9 cellular contexts compared by ENCODE assay signal in the genomic region with DNA sequence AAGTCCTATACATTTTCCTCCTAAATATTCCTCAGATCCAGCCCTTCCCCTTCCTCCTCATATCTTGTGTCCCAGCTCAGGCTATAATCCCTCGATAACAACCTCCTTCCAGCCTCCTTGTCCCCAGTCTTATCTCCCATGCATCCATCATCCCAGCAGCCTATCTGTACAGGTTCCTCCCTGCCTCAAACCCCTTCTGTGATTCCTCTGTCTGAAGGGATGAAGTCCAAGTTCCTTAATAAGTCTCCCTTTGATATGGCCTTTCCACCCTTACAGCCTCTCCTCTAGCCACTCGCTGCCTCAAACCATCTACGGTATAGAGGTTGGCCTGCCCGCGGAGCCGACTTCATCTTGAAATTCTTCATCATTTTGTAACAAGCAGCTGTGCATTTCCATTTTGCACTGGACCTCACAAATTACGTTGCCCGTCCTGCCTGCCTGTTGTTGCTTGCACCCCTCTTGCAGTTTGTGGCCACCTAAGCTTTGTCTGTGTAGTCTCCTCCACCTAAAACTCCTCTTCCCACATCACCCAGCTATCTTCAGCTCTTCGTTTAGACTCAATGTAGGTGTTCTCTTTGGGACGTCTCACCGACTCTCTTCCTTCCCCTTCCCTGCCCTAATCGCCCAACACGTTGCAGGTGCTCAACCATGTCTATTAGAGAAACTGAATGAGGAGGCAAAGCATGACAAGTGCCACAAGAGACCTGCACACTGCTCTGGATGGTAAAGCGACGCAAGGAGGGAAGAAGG. TPM values are rescaled to one million over a fixed set of nuclear protein-coding genes. Genes with fewer than 3 reads are reported as not detected.
DNase-seq lines count a peak whose midpoint lies in the region; ATAC-seq and TF ChIP-seq lines count a peak whose summit lies in the region.
"Had no signal": no experiment of that assay in that cellular context is flagged by ENCODE, and none has a peak within 500 bp of the region (broad histone marks: within the 10 kb centered on the region; RNA-seq: fewer than 3 reads in every experiment).

No MANE protein-coding gene starts in this region.

- peak overlapping the region; percentile 72 to 97 (median 96) for H3K27ac Mint-ChIP-seq in CD4-positive, alpha-beta memory T cell
- H3K27ac Mint-ChIP-seq in effector memory CD8-positive, alpha-beta T cell: peak overlapping the region; percentile 86 to 96
- no peak overlapping the region for H3K27ac Mint-ChIP-seq in osteocyte (ENCODE audit: unreplicated experiment)

- H3K36me3 Mint-ChIP-seq in CD4-positive, alpha-beta memory T cell: peaks cover 8 to 22% of the 10 kb centered on the region in 2 donors
- H3K36me3 Mint-ChIP-seq in effector memory CD8-positive, alpha-beta T cell (ENCODE audit: insufficient read depth): peaks cover 23% of the 10 kb centered on the region
- peaks cover 9% of the 10 kb centered on the region for H3K36me3 Mint-ChIP-seq in osteocyte (ENCODE audit: unreplicated experiment)

- CTCF ChIA-PET in CD4-positive, alpha-beta memory T cell (lab: Charles Lee; ENCODE audit: partially characterized antibody): interaction anchor here (1.0 to 9.9 kb wide), 24 partner anchors 8 to 154 kb away, joined by 3 to 244 read pairs (median 6); partner anchors contain the start of genes NFE2L1, PNPO, PRR15L and SCRN2

- no peak for ATAC-seq in effector memory CD8-positive, alpha-beta T cell (replicated peaks)
- ATAC-seq in HG02588 (IDR thresholded peaks at IDR 0.05; ENCODE audit: unreplicated experiment) (no peak), HG02973 (IDR thresholded peaks at IDR 0.05; ENCODE audit: unreplicated experiment) (no peak)

- no peaks in the 10 kb centered on the region for H3K9me2 ChIP-seq in OCI-LY1 (ENCODE audit: low read depth, low read length)

- H3K36me3 ChIP-seq in CD4-positive, alpha-beta memory T cell (ENCODE audit: insufficient read depth, low read length): peaks cover 13% of the 10 kb centered on the region
- H3K36me3 ChIP-seq in OCI-LY1 (ENCODE audit: insufficient read depth, low read length): peaks cover 17% of the 10 kb centered on the region; the same call in 1 of the 2 replicates

- intact Hi-C loops in CD4-positive, alpha-beta memory T cell (cut with micrococcal nuclease): loop anchor here (1.0 to 2.0 kb wide), 6 partner anchors 21 to 129 kb away; partner anchors contain the start of genes NFE2L1, PNPO and SCRN2

- peak overlapping the region; percentile 97 to 100 (median 98) for H3K4me3 Mint-ChIP-seq in CD4-positive, alpha-beta memory T cell
- H3K4me3 Mint-ChIP-seq in effector memory CD8-positive, alpha-beta T cell: peak overlapping the region; percentile 95 to 98
- peak overlapping the region; percentile 97 for H3K4me3 Mint-ChIP-seq in osteocyte (ENCODE audit: unreplicated experiment)

- H4K20me1 ChIP-seq in OCI-LY1 (ENCODE audit: insufficient read depth, low read length): no peaks in the 10 kb centered on the region

- H3K4me3 ChIP-seq in CD4-positive, alpha-beta memory T cell (ENCODE audit: low read length in 2 of 2): peak overlapping the region; percentile 89 to 95
- peak overlapping the region; percentile 53 for H3K4me3 ChIP-seq in OCI-LY1 (ENCODE audit: low read depth, low read length, poor library complexity, severe bottlenecking)

- no peaks in the 10 kb centered on the region for H3K79me2 ChIP-seq in OCI-LY1 (ENCODE audit: insufficient read depth, low read length)

- peaks cover 0 to 1% of the 10 kb centered on the region in 2 donors for H3K27me3 Mint-ChIP-seq in CD4-positive, alpha-beta memory T cell
- no peaks in the 10 kb centered on the region for H3K27me3 Mint-ChIP-seq in effector memory CD8-positive, alpha-beta T cell
- no peaks in the 10 kb centered on the region for H3K27me3 Mint-ChIP-seq in osteocyte (ENCODE audit: unreplicated experiment)

- H3K4me2 ChIP-seq in OCI-LY1 (ENCODE audit: low read length): peak overlapping the region; percentile 80

- H3K9me3 Mint-ChIP-seq in CD4-positive, alpha-beta memory T cell: no peaks in the 10 kb centered on the region
- no peaks in the 10 kb centered on the region for H3K9me3 Mint-ChIP-seq in effector memory CD8-positive, alpha-beta T cell
- H3K9me3 Mint-ChIP-seq in osteocyte (ENCODE audit: unreplicated experiment): no peaks in the 10 kb centered on the region

- DNase-seq in CD4-positive, alpha-beta memory T cell: no peak
- no peak for DNase-seq in effector memory CD8-positive, alpha-beta T cell
- DNase-seq in osteocyte (ENCODE audit: extremely low spot score, unreplicated experiment) (no peak), LoVo (ENCODE audit: low spot score) (no peak), activated gamma-delta T cell treated with Interleukin-2 at 50 U/mL for 16 hours (no peak)

- POLR2A ChIA-PET in CD4-positive, alpha-beta memory T cell (lab: Charles Lee; ENCODE audit: partially characterized antibody): interaction anchor here (1.0 to 4.5 kb wide), 20 partner anchors 8 to 640 kb away, joined by 3 to 45 read pairs (median 4); partner anchors contain the start of genes CBX1, KPNB1, NFE2L1 and PNPO

- peaks cover 28% of the 10 kb centered on the region for H3K4me1 ChIP-seq in CD4-positive, alpha-beta memory T cell (ENCODE audit: insufficient read depth, low read length)
- H3K4me1 ChIP-seq in OCI-LY1 (ENCODE audit: insufficient read depth, low read length, severe bottlenecking): peaks cover 23% of the 10 kb centered on the region

- H3K27ac ChIP-seq in CD4-positive, alpha-beta memory T cell (ENCODE audit: low read depth, low read length): peak overlapping the region; percentile 42
- no peak overlapping the region for H3K27ac ChIP-seq in OCI-LY1 (ENCODE audit: low read depth, low read length, poor library complexity, severe bottlenecking)

- peak overlapping the region; percentile 87 for H2AFZ ChIP-seq in OCI-LY1 (ENCODE audit: low read length)

- H3K9me3 ChIP-seq in CD4-positive, alpha-beta memory T cell (ENCODE audit: control insufficient read depth in 1 of 2, low read length in 2 of 2): no peaks in the 10 kb centered on the region
- no peaks in the 10 kb centered on the region for H3K9me3 ChIP-seq in OCI-LY1 (ENCODE audit: low read length)

- TF ChIP-seq CTCF in OCI-LY1 (IDR thresholded peaks at IDR 0.05; ENCODE audit: low read length) (no peak), osteocyte (IDR thresholded peaks at IDR 0.05) (no peak)

- H3F3A ChIP-seq in OCI-LY1 (ENCODE audit: insufficient read depth, low read length): no peaks in the 10 kb centered on the region

- peak overlapping the region; percentile 54; the same call in 1 of the 2 replicates for H3K9ac ChIP-seq in OCI-LY1 (ENCODE audit: low read length)

- H3K27me3 ChIP-seq in CD4-positive, alpha-beta memory T cell (ENCODE audit: insufficient read depth, low read length): no peaks in the 10 kb centered on the region
- no peaks in the 10 kb centered on the region for H3K27me3 ChIP-seq in OCI-LY1 (ENCODE audit: insufficient read depth, low read length)
- H3K27me3 ChIP-seq: cardiac muscle cell had no signal

- H3K4me1 Mint-ChIP-seq in CD4-positive, alpha-beta memory T cell: peaks cover 17 to 42% (median 25%) of the 10 kb centered on the region in 4 donors
- peaks cover 22 to 27% of the 10 kb centered on the region in 2 donors for H3K4me1 Mint-ChIP-seq in effector memory CD8-positive, alpha-beta T cell (ENCODE audit: low read depth in 2 of 2)
- peaks cover 28% of the 10 kb centered on the region for H3K4me1 Mint-ChIP-seq in osteocyte (ENCODE audit: unreplicated experiment)

RNA-seq across cellular contexts. Expression of gene CDK5RAP3, which starts 0.8 kb away (rescaled TPM):
- total RNA-seq in CD4-positive, alpha-beta memory T cell: 100 to 1,000 TPM; 340 to 343 TPM
- polyA plus RNA-seq in CD4-positive, alpha-beta memory T cell: 10 to 100 TPM; 75.1 to 99.2 TPM
- total RNA-seq in osteocyte: 136 and 148 TPM in 2 replicates

RNA-seq across cellular contexts. Expression of gene PRR15L, which starts 12.5 kb away (rescaled TPM):
- not detected for total RNA-seq in CD4-positive, alpha-beta memory T cell
- polyA plus RNA-seq in CD4-positive, alpha-beta memory T cell: under 1 TPM in 1 of 2 donors, not detected in 1; 0.11 TPM
- total RNA-seq in osteocyte: not detected in 2 replicates
- total RNA-seq: cardiac muscle cell had no signal
- polyA plus RNA-seq: cardiac muscle cell had no signal

RNA-seq across cellular contexts. Expression of gene PNPO, which starts 28.8 kb away (rescaled TPM):
- 10 to 100 TPM; 12.1 TPM for total RNA-seq in CD4-positive, alpha-beta memory T cell
- 10 to 100 TPM; 19.9 to 23.4 TPM for polyA plus RNA-seq in CD4-positive, alpha-beta memory T cell
- total RNA-seq in osteocyte: 9.0 and 9.2 TPM in 2 replicates
